Comparison of ENCODE assay signal across 11 cellular contexts in genomic region chr5:170571331-170571731, GRCh38.
DNase-seq lines count a peak whose midpoint lies in the region; ATAC-seq and TF ChIP-seq lines count a peak whose summit lies in the region.
"Had no signal": no experiment of that assay in that cellular context is flagged by ENCODE, and none has a peak within 500 bp of the region (broad histone marks: within the 10 kb centered on the region; RNA-seq: fewer than 3 reads in every experiment).

No MANE protein-coding gene starts in this region.

- H3K27ac Mint-ChIP-seq in CD8-positive, alpha-beta memory T cell = no peak overlapping the region
- H3K27ac Mint-ChIP-seq: activated B cell treated with CpG ODN at 0.5 μM for 24 hours had no signal

- H3K4me1 Mint-ChIP-seq in CD8-positive, alpha-beta memory T cell = peaks cover 0 to 10% (median 8%) of the 10 kb centered on the region in 3 donors
- H3K4me1 Mint-ChIP-seq: activated B cell treated with CpG ODN at 0.5 μM for 24 hours had no signal

- H3K4me3 ChIP-seq in SJCRH30 (peak overlapping the region; percentile 16), fibroblast of villous mesenchyme (ENCODE audit: low read depth, low read length) (no peak overlapping the region), neuronal stem cell (ENCODE audit: low read length in 2 of 2) (no peak overlapping the region)
- no peak overlapping the region for H3K4me3 ChIP-seq in CD8-positive, alpha-beta memory T cell (ENCODE audit: low read length)

- DNase-seq in H4 (ENCODE audit: low spot score) = peak; percentile 57
- peak; percentile 38 to 44 for DNase-seq in SJCRH30
- peak; percentile 52 for DNase-seq in fibroblast of villous mesenchyme (ENCODE audit: low read depth)
- no peak for DNase-seq in sciatic nerve (ENCODE audit: low spot score)
- no peak for DNase-seq in CD8-positive, alpha-beta memory T cell
- DNase-seq in neuronal stem cell (ENCODE audit: low spot score) = no peak
- DNase-seq in left ventricle myocardium superior = no peak
- DNase-seq: activated B cell treated with CpG ODN at 0.5 μM for 24 hours; activated effector memory CD4-positive, alpha-beta T cell treated with Interleukin-2 at 50 U/mL for 16 hours; dorsolateral prefrontal cortex; NCI-H1436 treated with DMSO at 0.1 percent for 48 hours had no signal

- H3K9ac ChIP-seq in neuronal stem cell (ENCODE audit: low read depth, low read length, poor library complexity) = no peak overlapping the region

- H3K79me1 ChIP-seq in neuronal stem cell (ENCODE audit: low read depth, low read length) = no peaks in the 10 kb centered on the region

- H3K4me1 ChIP-seq in SJCRH30 = peaks cover 29% of the 10 kb centered on the region
- no peaks in the 10 kb centered on the region for H3K4me1 ChIP-seq in CD8-positive, alpha-beta memory T cell (ENCODE audit: insufficient read depth, low read length)
- H3K4me1 ChIP-seq in neuronal stem cell (ENCODE audit: control insufficient read depth in 2 of 2, insufficient read depth in 1 of 2, low read depth in 1 of 2, low read length in 2 of 2) = peaks cover 0 to 5% of the 10 kb centered on the region in 2 donors

- no peak overlapping the region for H3K18ac ChIP-seq in neuronal stem cell (ENCODE audit: low read length)

- POLR2A ChIA-PET in CD8-positive, alpha-beta memory T cell (lab: Charles Lee) = no interaction called here

- ATAC-seq in sciatic nerve (peak; percentile 65), left ventricle myocardium superior (no peak)

- H2BK5ac ChIP-seq in neuronal stem cell (ENCODE audit: low read length) = no peak overlapping the region

- H3K27me3 Mint-ChIP-seq in CD8-positive, alpha-beta memory T cell = peaks cover 11 to 51% of the 10 kb centered on the region in 2 donors

- intact Hi-C loops in sciatic nerve (cut with DNase I) = no loop called here
- intact Hi-C loops in left ventricle myocardium superior (cut with micrococcal nuclease) = no loop called here

- no peak overlapping the region for H3K14ac ChIP-seq in neuronal stem cell (ENCODE audit: low read length)

- no peak overlapping the region for H2AFZ ChIP-seq in neuronal stem cell (ENCODE audit: low read length)

- H3K27me3 ChIP-seq in SJCRH30 (peaks cover 8% of the 10 kb centered on the region; the same call in 1 of the 2 replicates), neuronal stem cell (ENCODE audit: control insufficient read depth in 3 of 3, insufficient read depth in 3 of 3, low read depth in 1 of 3, low read length in 3 of 3) (no peaks in the 10 kb centered on the region)
- H3K27me3 ChIP-seq in CD8-positive, alpha-beta memory T cell (ENCODE audit: insufficient read depth, low read length, poor library complexity, severe bottlenecking) = peaks cover 3% of the 10 kb centered on the region

- no peaks in the 10 kb centered on the region for H3K36me3 Mint-ChIP-seq in CD8-positive, alpha-beta memory T cell

- no peak overlapping the region for H3K4me3 Mint-ChIP-seq in CD8-positive, alpha-beta memory T cell
- H3K4me3 Mint-ChIP-seq: activated B cell treated with CpG ODN at 0.5 μM for 24 hours had no signal

- H3K27ac ChIP-seq in SJCRH30 (peak overlapping the region; percentile 74), neuronal stem cell (replicated peaks; ENCODE audit: low read length) (no peak overlapping the region)
- no peak overlapping the region for H3K27ac ChIP-seq in CD8-positive, alpha-beta memory T cell (ENCODE audit: low read depth, low read length)

- no peak overlapping the region for H3K4me2 ChIP-seq in neuronal stem cell (ENCODE audit: insufficient read depth, low read length, poor library complexity, severe bottlenecking)

- H3K23ac ChIP-seq in neuronal stem cell (ENCODE audit: low read depth, low read length, poor library complexity) = no peak overlapping the region

- no peaks in the 10 kb centered on the region for H3K36me3 ChIP-seq in SJCRH30
- no peaks in the 10 kb centered on the region for H3K36me3 ChIP-seq in CD8-positive, alpha-beta memory T cell (ENCODE audit: insufficient read depth, low read length)
- no peaks in the 10 kb centered on the region for H3K36me3 ChIP-seq in neuronal stem cell (replicated peaks in 1 of 2; ENCODE audit: control insufficient read depth in 2 of 2, insufficient read depth in 2 of 2, low read length in 2 of 2)

- TF ChIP-seq CTCF in fibroblast of villous mesenchyme (IDR thresholded peaks at IDR 0.05; ENCODE audit: insufficient read depth, low read depth, low read length) = peak; percentile 4

- H2BK120ac ChIP-seq in neuronal stem cell (ENCODE audit: low read depth, low read length) = no peak overlapping the region

- H3K9me3 Mint-ChIP-seq in CD8-positive, alpha-beta memory T cell = peaks cover 0 to 2% (median 0%) of the 10 kb centered on the region in 5 donors
- H3K9me3 Mint-ChIP-seq: activated B cell treated with CpG ODN at 0.5 μM for 24 hours had no signal

- WGBS in neuronal stem cell (ENCODE audit: extremely low coverage in 2 of 2, insufficient read length in 2 of 2, insufficient replicate concordance in 1 of 2), 2 donors = no CpG with 5 or more reads among the region's 5 CpGs

- H3K9me3 ChIP-seq in SJCRH30 (replicated peaks) (0 out of 2 replicates have a peak, but pooled peaks cover 2% of the 10 kb centered on the region), neuronal stem cell (replicated peaks in 1 of 2; ENCODE audit: control insufficient read depth in 2 of 2, insufficient read depth in 1 of 2, low read depth in 1 of 2, low read length in 2 of 2) (no peaks in the 10 kb centered on the region)
- H3K9me3 ChIP-seq in CD8-positive, alpha-beta memory T cell (ENCODE audit: low read length) = no peaks in the 10 kb centered on the region

- H4K8ac ChIP-seq in neuronal stem cell (ENCODE audit: low read depth, low read length) = no peak overlapping the region

- CTCF ChIA-PET in CD8-positive, alpha-beta memory T cell (lab: Charles Lee) = no interaction called here

- H2AK5ac ChIP-seq in neuronal stem cell (ENCODE audit: low read depth, low read length) = no peak overlapping the region

- no peak overlapping the region for H2BK15ac ChIP-seq in neuronal stem cell (ENCODE audit: low read length)

- H2BK12ac ChIP-seq in neuronal stem cell (ENCODE audit: low read length) = no peak overlapping the region

- H4K91ac ChIP-seq in neuronal stem cell (ENCODE audit: low read depth, low read length, poor library complexity) = no peak overlapping the region

- no peak overlapping the region for H3K4ac ChIP-seq in neuronal stem cell (ENCODE audit: low read length)

Comparison
In these comparisons a context has a peak if more than half of its experiments do, and no peak if none do; other contexts are left out.
1. DNase-seq: peak in H4 (single experiment), SJCRH30 (2 of 2) and fibroblast of villous mesenchyme (single experiment); none in sciatic nerve (single experiment), CD8-positive, alpha-beta memory T cell (0 of 5), neuronal stem cell (single experiment) and left ventricle myocardium superior (single experiment).